In genomic region chr11:115522302-115522701, GRCh38 we compare ENCODE assay signal across 14 cellular contexts.
"Had no signal": no experiment of that assay in that cellular context is flagged by ENCODE, and none has a peak within 500 bp of the region (broad histone marks: within the 10 kb centered on the region; RNA-seq: fewer than 3 reads in every experiment).

No MANE protein-coding gene starts in this region.

- H3K36me3 ChIP-seq: gastroesophageal sphincter, pancreas, stomach, thoracic aorta had no signal

- H3K4me1 ChIP-seq: gastroesophageal sphincter, pancreas, stomach had no signal

- H3K4me3 ChIP-seq: gastroesophageal sphincter, pancreas, stomach, thoracic aorta had no signal

- DNase-seq: activated CD4-positive, alpha-beta memory T cell treated with anti-CD3 and anti-CD28 coated beads for 36 hours; activated CD4-positive, alpha-beta T cell treated with anti-CD3 and anti-CD28 coated beads for 1 hour; activated effector memory CD4-positive, alpha-beta T cell treated with anti-CD3 and anti-CD28 coated beads, Interleukin-2, amount 50 U/mL, for 16 hours; activated T-cell treated with anti-CD3 and anti-CD28 coated beads, Interleukin-2, amount 50 U/mL, for 4 hours; amygdala; effector memory CD8-positive, alpha-beta T cell; hypothalamus; pancreas; retina; stimulated activated CD4-positive, alpha-beta T cell treated with anti-CD3 and anti-CD28 coated beads, Interleukin-4, amount 100 ng/mL, for 1 hour; stomach had no signal

- H3K9me3 ChIP-seq: gastroesophageal sphincter, pancreas, stomach, thoracic aorta had no signal

- H3K27ac ChIP-seq: epithelial cell of prostate, gastroesophageal sphincter, pancreas, stomach, thoracic aorta had no signal

- H3K27me3 ChIP-seq: pancreas had no signal

- ATAC-seq: activated T-cell treated with anti-CD3 and anti-CD28 coated beads, Interleukin-2, amount 50 U/mL, for 4 hours; effector memory CD8-positive, alpha-beta T cell; gastroesophageal sphincter; pancreas had no signal
